14 cellular contexts compared by ENCODE assay signal in the genomic region with DNA sequence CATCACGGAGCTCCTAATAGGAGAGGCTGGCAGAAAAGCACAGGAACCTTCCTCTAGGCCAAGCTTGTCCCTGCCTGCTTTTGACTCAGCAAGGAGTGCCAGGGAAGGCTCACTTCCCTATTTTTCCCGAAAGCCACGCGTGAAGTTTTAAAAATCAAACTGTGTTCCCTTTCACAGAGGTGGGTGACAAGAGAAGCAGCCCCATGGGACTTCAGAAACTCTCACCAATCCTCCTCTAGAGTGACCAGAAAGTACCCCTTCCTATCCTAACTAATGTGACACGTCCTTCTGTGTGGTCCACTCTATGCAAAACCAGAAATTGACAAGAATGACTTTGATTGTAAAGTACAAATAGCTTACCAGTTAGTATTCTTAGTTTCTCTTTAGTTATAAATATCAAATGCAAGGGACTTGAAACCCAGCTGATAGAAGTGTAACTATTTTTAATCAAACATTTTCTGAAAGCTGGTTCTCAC. TPM values are rescaled to one million over a fixed set of nuclear protein-coding genes. Genes with fewer than 3 reads are reported as not detected.
A peak's percentile ranks its signal among the peaks of the same experiment; 100 is the strongest.
DNase-seq lines count a peak whose midpoint lies in the region; ATAC-seq and TF ChIP-seq lines count a peak whose summit lies in the region.
"Had no signal": no experiment of that assay in that cellular context is flagged by ENCODE, and none has a peak within 500 bp of the region (broad histone marks: within the 10 kb centered on the region; RNA-seq: fewer than 3 reads in every experiment).

No MANE protein-coding gene starts in this region.

- peaks cover 69% of the 10 kb centered on the region for H3K36me3 Mint-ChIP-seq in activated CD4-positive, alpha-beta T cell treated with anti-CD3 and anti-CD28 coated beads, Interleukin-2, amount 10 ng/mL, durations not matched to agents 7 days and 5 days (ENCODE audit: low read depth)
- peaks cover 71% of the 10 kb centered on the region for H3K36me3 Mint-ChIP-seq in activated CD4-positive, alpha-beta T cell treated with anti-CD3 and anti-CD28 coated beads for 36 hours (ENCODE audit: low read depth)
- H3K36me3 Mint-ChIP-seq in H9 (ENCODE audit: insufficient read depth in 1 of 3, low read depth in 3 of 3): no peaks in the 10 kb centered on the region

- WGBS in H9 (ENCODE audit: extremely low coverage, insufficient read length, low lambda C conversion rate): 100% methylated on average over 1 of the region's 5 CpGs
- WGBS in psoas muscle, 3 donors: 46 to 79% (median 60%) methylated on average over 5 of the region's 5 CpGs

- H3K4ac ChIP-seq in H9 (ENCODE audit: low read depth, low read length): no peak overlapping the region

- H3K36me3 ChIP-seq in psoas muscle (ENCODE audit: insufficient read depth in 1 of 2, low read depth in 1 of 2): peaks cover 0 to 43% of the 10 kb centered on the region in 2 donors
- H3K36me3 ChIP-seq in osteoblast (ENCODE audit: insufficient read depth, low read length): peaks cover 9% of the 10 kb centered on the region

- no peak for DNase-seq in activated CD4-positive, alpha-beta T cell treated with anti-CD3 and anti-CD28 coated beads, Interleukin-2, amount 10 ng/mL, durations not matched to agents 7 days and 5 days
- no peak for DNase-seq in activated CD4-positive, alpha-beta T cell treated with anti-CD3 and anti-CD28 coated beads for 36 hours
- DNase-seq in H9: no peak
- no peak for DNase-seq in psoas muscle
- no peak for DNase-seq in NCI-H524 (lab: John Stamatoyannopoulos, UW)
- DNase-seq in osteoblast (ENCODE audit: insufficient read length, low spot score, missing footprints): no peak
- no peak for DNase-seq in DMS114 treated with DMSO at 0.1 percent for 48 hours (lab: John Stamatoyannopoulos, UW; ENCODE audit: unreplicated experiment)
- DNase-seq: dermis blood vessel endothelial cell; GF-D8; NCI-H2171; stimulated activated CD4-positive, alpha-beta T cell treated with anti-CD3 and anti-CD28 coated beads, Interleukin-4, amount 100 ng/mL, for 4 hours had no signal

- H2AFZ ChIP-seq in H9 (ENCODE audit: low read length) (no peak overlapping the region), osteoblast (ENCODE audit: low read length) (no peak overlapping the region)

- no peaks in the 10 kb centered on the region for H3K27me3 ChIP-seq in H9 (ENCODE audit: insufficient read depth, low read length)
- no peaks in the 10 kb centered on the region for H3K27me3 ChIP-seq in psoas muscle (ENCODE audit: insufficient read depth in 3 of 3, low read length in 2 of 3)
- no peaks in the 10 kb centered on the region for H3K27me3 ChIP-seq in osteoblast (ENCODE audit: insufficient read depth, low read length)

- H3K4me1 Mint-ChIP-seq in activated CD4-positive, alpha-beta T cell treated with anti-CD3 and anti-CD28 coated beads, Interleukin-2, amount 10 ng/mL, durations not matched to agents 7 days and 5 days: peaks cover 57% of the 10 kb centered on the region
- peaks cover 52% of the 10 kb centered on the region for H3K4me1 Mint-ChIP-seq in activated CD4-positive, alpha-beta T cell treated with anti-CD3 and anti-CD28 coated beads for 36 hours
- H3K4me1 Mint-ChIP-seq in H9: no peaks in the 10 kb centered on the region

- no peaks in the 10 kb centered on the region for H3K9me3 ChIP-seq in H9 (ENCODE audit: control insufficient read depth, low read depth, low read length)
- no peaks in the 10 kb centered on the region for H3K9me3 ChIP-seq in psoas muscle
- H3K9me3 ChIP-seq in osteoblast (ENCODE audit: low read depth, low read length): no peaks in the 10 kb centered on the region

- no peak overlapping the region for H3K18ac ChIP-seq in H9 (ENCODE audit: insufficient read length, low read depth, low read length)

- intact Hi-C loops in activated CD4-positive, alpha-beta T cell treated with anti-CD3 and anti-CD28 coated beads for 36 hours (cut with DNase I, micrococcal nuclease): no loop called here
- intact Hi-C loops in psoas muscle (cut with DNase I): no loop called here

- H2BK20ac ChIP-seq in H9 (ENCODE audit: low read depth, low read length, poor library complexity, severe bottlenecking): no peak overlapping the region

- H3K23me2 ChIP-seq in H9 (ENCODE audit: insufficient read length, low read depth, low read length, poor library complexity, severe bottlenecking): no peaks in the 10 kb centered on the region

- no peak overlapping the region for H3K14ac ChIP-seq in H9 (ENCODE audit: insufficient read depth, low read length)

- ATAC-seq in activated CD4-positive, alpha-beta T cell treated with anti-CD3 and anti-CD28 coated beads for 36 hours: no peak
- peak; percentile 90 for ATAC-seq in HG03439 (IDR thresholded peaks at IDR 0.05; ENCODE audit: unreplicated experiment)
- peak in 3 of 4 donors; percentile 29 to 56 (median 50) for ATAC-seq in psoas muscle

- no peak overlapping the region for H4K8ac ChIP-seq in H9 (replicated peaks; ENCODE audit: insufficient read length, low read depth, low read length)

- no peaks in the 10 kb centered on the region for H3K4me1 ChIP-seq in H9 (ENCODE audit: insufficient read depth, low read length)
- peaks cover 15% of the 10 kb centered on the region for H3K4me1 ChIP-seq in psoas muscle
- H3K4me1 ChIP-seq in osteoblast (ENCODE audit: insufficient read depth, low read length): no peaks in the 10 kb centered on the region

- H4K20me1 ChIP-seq in H9 (ENCODE audit: control insufficient read depth, insufficient read depth, insufficient read length) (no peaks in the 10 kb centered on the region), osteoblast (ENCODE audit: insufficient read depth, low read length) (no peaks in the 10 kb centered on the region)

- POLR2A ChIA-PET in activated CD4-positive, alpha-beta T cell treated with anti-CD3 and anti-CD28 coated beads, Interleukin-2, amount 10 ng/mL, durations not matched to agents 7 days and 5 days (lab: Charles Lee): interaction anchor here (0.6 kb wide), 1 partner anchor 218 kb away, joined by 3 read pairs; no protein-coding TSS in a partner anchor
- POLR2A ChIA-PET in activated CD4-positive, alpha-beta T cell treated with anti-CD3 and anti-CD28 coated beads for 36 hours (lab: Charles Lee): no interaction called here

- no peak overlapping the region for H3T11ph ChIP-seq in H9 (ENCODE audit: low read length)

- H3K79me2 ChIP-seq in H9 (ENCODE audit: insufficient read depth, low read length) (no peaks in the 10 kb centered on the region), osteoblast (ENCODE audit: insufficient read depth, low read length) (no peaks in the 10 kb centered on the region)

- peak overlapping the region; percentile 41 for H3K27ac Mint-ChIP-seq in activated CD4-positive, alpha-beta T cell treated with anti-CD3 and anti-CD28 coated beads, Interleukin-2, amount 10 ng/mL, durations not matched to agents 7 days and 5 days
- no peak overlapping the region for H3K27ac Mint-ChIP-seq in activated CD4-positive, alpha-beta T cell treated with anti-CD3 and anti-CD28 coated beads for 36 hours
- H3K27ac Mint-ChIP-seq in H9: peak overlapping the region in 1 of 3 experiments; percentile 23; a peak in 1 of 7 replicates
- H3K27ac Mint-ChIP-seq: activated T-helper 2 cell treated with anti-CD3 and anti-CD28 coated beads, Interferon-gamma antibody, Interleukin-2, Interleukin-4, amounts not matched to agents 10 μg/mL and 5 μg/mL and 100 μg/mL, durations not matched to agents 14 hours and 24 hours and 36 hours; nephron had no signal

- H2BK120ac ChIP-seq in H9 (ENCODE audit: low read depth, low read length, poor library complexity, severe bottlenecking): no peak overlapping the region

- H3K4me3 ChIP-seq in psoas muscle (no peak overlapping the region), osteoblast (ENCODE audit: insufficient read depth, low read length) (no peak overlapping the region)

- no peak overlapping the region for H3K9ac ChIP-seq in H9 (ENCODE audit: extremely low read depth, insufficient read length, low read length)

- H3K23ac ChIP-seq in H9 (ENCODE audit: insufficient read length, low read depth, low read length): no peak overlapping the region

- no peak overlapping the region for H4K5ac ChIP-seq in H9 (ENCODE audit: insufficient read length, low read depth, low read length)

- no peak overlapping the region for H2AK5ac ChIP-seq in H9 (ENCODE audit: insufficient read length, low read length)

- CTCF ChIA-PET in activated CD4-positive, alpha-beta T cell treated with anti-CD3 and anti-CD28 coated beads, Interleukin-2, amount 10 ng/mL, durations not matched to agents 7 days and 5 days (lab: Charles Lee): interaction anchor here (1.4 to 1.7 kb wide), 4 partner anchors 12 to 42 kb away, joined by 3 to 6 read pairs (median 4); partner anchors contain the start of gene NFKB1
- CTCF ChIA-PET in activated CD4-positive, alpha-beta T cell treated with anti-CD3 and anti-CD28 coated beads for 36 hours (lab: Charles Lee): interaction anchor here (0.7 to 1.1 kb wide), 4 partner anchors 9 to 442 kb away, joined by 3 to 5 read pairs (median 3); no protein-coding TSS in a partner anchor

- H4K91ac ChIP-seq in H9 (ENCODE audit: insufficient read length, low read depth, low read length): no peak overlapping the region

- H3K9me3 Mint-ChIP-seq in activated CD4-positive, alpha-beta T cell treated with anti-CD3 and anti-CD28 coated beads, Interleukin-2, amount 10 ng/mL, durations not matched to agents 7 days and 5 days: no peaks in the 10 kb centered on the region
- H3K9me3 Mint-ChIP-seq in activated CD4-positive, alpha-beta T cell treated with anti-CD3 and anti-CD28 coated beads for 36 hours (ENCODE audit: low read depth): no peaks in the 10 kb centered on the region
- H3K9me3 Mint-ChIP-seq in H9: no peaks in the 10 kb centered on the region
- H3K9me3 Mint-ChIP-seq: activated T-helper 2 cell treated with anti-CD3 and anti-CD28 coated beads, Interferon-gamma antibody, Interleukin-2, Interleukin-4, amounts not matched to agents 10 μg/mL and 5 μg/mL and 100 μg/mL, durations not matched to agents 14 hours and 24 hours and 36 hours; nephron had no signal

- no peak overlapping the region for H3K56ac ChIP-seq in H9 (ENCODE audit: insufficient read length, low read depth, low read length)

- H3K4me2 ChIP-seq in H9 (ENCODE audit: insufficient read depth, insufficient read length, low read length): no peak overlapping the region
- H3K4me2 ChIP-seq in osteoblast (ENCODE audit: insufficient read depth, low read length): no peak overlapping the region

- H2BK15ac ChIP-seq in H9 (ENCODE audit: low read depth, low read length): peak overlapping the region; percentile 80; the same call in 1 of the 2 replicates

- no peak overlapping the region for H3K4me3 Mint-ChIP-seq in activated CD4-positive, alpha-beta T cell treated with anti-CD3 and anti-CD28 coated beads, Interleukin-2, amount 10 ng/mL, durations not matched to agents 7 days and 5 days
- H3K4me3 Mint-ChIP-seq in activated CD4-positive, alpha-beta T cell treated with anti-CD3 and anti-CD28 coated beads for 36 hours: no peak overlapping the region
- H3K4me3 Mint-ChIP-seq in H9: no peak overlapping the region

- no peak overlapping the region for H2BK5ac ChIP-seq in H9 (ENCODE audit: insufficient read length, low read length)

- H2BK12ac ChIP-seq in H9 (ENCODE audit: insufficient read length, low read depth, low read length): no peak overlapping the region

- TF ChIP-seq CTCF in H9 (conservative IDR thresholded peaks at IDR 0.05) (no peak), psoas muscle (IDR thresholded peaks at IDR 0.05) (no peak), osteoblast (IDR thresholded peaks at IDR 0.05; ENCODE audit: extremely low read depth, low read depth, low read length) (no peak)

- H3K27ac ChIP-seq in H9 (ENCODE audit: insufficient read length, low read depth, low read length) (no peak overlapping the region), psoas muscle (peak overlapping the region; percentile 19), osteoblast (ENCODE audit: low read depth, low read length) (no peak overlapping the region)

- H3K79me1 ChIP-seq in H9 (ENCODE audit: insufficient read depth, low read depth, low read length, poor library complexity, severe bottlenecking): no peaks in the 10 kb centered on the region

- no peaks in the 10 kb centered on the region for H3K27me3 Mint-ChIP-seq in activated CD4-positive, alpha-beta T cell treated with anti-CD3 and anti-CD28 coated beads, Interleukin-2, amount 10 ng/mL, durations not matched to agents 7 days and 5 days
- no peaks in the 10 kb centered on the region for H3K27me3 Mint-ChIP-seq in activated CD4-positive, alpha-beta T cell treated with anti-CD3 and anti-CD28 coated beads for 36 hours
- H3K27me3 Mint-ChIP-seq in H9 (ENCODE audit: low read depth): no peaks in the 10 kb centered on the region

RNA-seq across cellular contexts. Expression of gene NFKB1, which starts 41.9 kb away (rescaled TPM):
- 100 to 1,000 TPM; 135 to 142 TPM for total RNA-seq in activated CD4-positive, alpha-beta T cell treated with anti-CD3 and anti-CD28 coated beads, Interleukin-2, amount 10 ng/mL, durations not matched to agents 7 days and 5 days
- total RNA-seq in activated CD4-positive, alpha-beta T cell treated with anti-CD3 and anti-CD28 coated beads for 36 hours: 100 to 1,000 TPM; 167 to 174 TPM
- total RNA-seq in H9 (2021): 5.7 and 6.4 TPM in 2 replicates
- total RNA-seq in psoas muscle: 10 to 100 TPM; 19.8 to 47.5 (median 22.5) TPM
- polyA plus RNA-seq in psoas muscle: 10 to 100 TPM; 11.7 to 22.0 (median 16.3) TPM
- total RNA-seq in osteoblast: 27.1 and 28.6 TPM in 2 replicates
